35 cellular contexts compared by ENCODE assay signal in genomic region chr10:64023926-64024465, GRCh38.
"Had no signal": no experiment of that assay in that cellular context is flagged by ENCODE, and none has a peak within 500 bp of the region (broad histone marks: within the 10 kb centered on the region; RNA-seq: fewer than 3 reads in every experiment).

No MANE protein-coding gene starts in this region.

- ATAC-seq: activated CD4-positive, alpha-beta T cell treated with anti-CD3 and anti-CD28 coated beads for 36 hours; activated CD8-positive, alpha-beta memory T cell treated with anti-CD3 and anti-CD28 coated beads, Interleukin-2, amount 10 ng/mL, durations not matched to agents 7 days and 5 days; activated CD8-positive, alpha-beta T cell treated with anti-CD3 and anti-CD28 coated beads, Interleukin-2, amount 10 ng/mL, durations not matched to agents 7 days and 5 days; activated naive CD8-positive, alpha-beta T cell treated with anti-CD3 and anti-CD28 coated beads, Interleukin-2, amount 50 U/mL, for 24 hours; body of pancreas; esophagus mucosa; gastrocnemius medialis; heart left ventricle; T-helper 17 cell had no signal

- H3K36me3 Mint-ChIP-seq: activated CD4-positive, alpha-beta memory T cell treated with anti-CD3 and anti-CD28 coated beads for 36 hours; activated CD8-positive, alpha-beta memory T cell treated with anti-CD3 and anti-CD28 coated beads, Interleukin-2, amount 10 ng/mL, durations not matched to agents 7 days and 5 days; activated naive CD4-positive, alpha-beta T cell treated with anti-CD3 and anti-CD28 coated beads, Interleukin-2, amount 50 U/mL, for 24 hours; activated naive CD8-positive, alpha-beta T cell treated with anti-CD3 and anti-CD28 coated beads for 36 hours had no signal

- H3K4me1 Mint-ChIP-seq: activated CD4-positive, alpha-beta T cell treated with anti-CD3 and anti-CD28 coated beads for 36 hours; activated CD4-positive, alpha-beta T cell treated with anti-CD3 and anti-CD28 coated beads, Interleukin-2, amount 10 ng/mL, durations not matched to agents 24 days and 14 days; activated CD8-positive, alpha-beta memory T cell treated with anti-CD3 and anti-CD28 coated beads, Interleukin-2, amount 10 ng/mL, durations not matched to agents 7 days and 5 days; activated naive CD4-positive, alpha-beta T cell treated with anti-CD3 and anti-CD28 coated beads, Interleukin-2, amount 50 U/mL, for 24 hours; activated naive CD8-positive, alpha-beta T cell treated with anti-CD3 and anti-CD28 coated beads for 36 hours; activated naive CD8-positive, alpha-beta T cell treated with anti-CD3 and anti-CD28 coated beads, Interleukin-2, amount 50 U/mL, for 24 hours; endodermal cell; T-helper 17 cell had no signal

- H3K27ac Mint-ChIP-seq: activated CD4-positive, alpha-beta memory T cell treated with anti-CD3 and anti-CD28 coated beads for 36 hours; activated CD4-positive, alpha-beta T cell treated with anti-CD3 and anti-CD28 coated beads for 36 hours; activated CD4-positive, alpha-beta T cell treated with anti-CD3 and anti-CD28 coated beads, Interleukin-2, amount 10 ng/mL, durations not matched to agents 24 days and 14 days; activated CD8-positive, alpha-beta memory T cell treated with anti-CD3 and anti-CD28 coated beads, Interleukin-2, amount 10 ng/mL, durations not matched to agents 7 days and 5 days; activated CD8-positive, alpha-beta T cell treated with anti-CD3 and anti-CD28 coated beads, Interleukin-2, amount 10 ng/mL, durations not matched to agents 7 days and 5 days; activated naive CD4-positive, alpha-beta T cell treated with anti-CD3 and anti-CD28 coated beads for 36 hours; activated naive CD4-positive, alpha-beta T cell treated with anti-CD3 and anti-CD28 coated beads, Interleukin-2, amount 50 U/mL, for 24 hours; activated naive CD8-positive, alpha-beta T cell treated with anti-CD3 and anti-CD28 coated beads for 36 hours; activated naive CD8-positive, alpha-beta T cell treated with anti-CD3 and anti-CD28 coated beads, Interleukin-2, amount 50 U/mL, for 24 hours; activated T-helper 1 cell treated with anti-CD3 and anti-CD28 coated beads, Interleukin-12 subunit alpha, Interleukin-12 subunit beta, Interleukin-2, Interleukin-4 antibody, amounts not matched to agents 30 ng/mL and 10 ng/mL and 1 ng/mL, durations not matched to agents 14 hours and 24 hours and 36 hours; activated T-helper 2 cell treated with anti-CD3 and anti-CD28 coated beads, Interferon-gamma antibody, Interleukin-2, Interleukin-4, amounts not matched to agents 10 μg/mL and 5 μg/mL and 100 μg/mL, durations not matched to agents 14 hours and 24 hours and 36 hours; dendritic cell treated with granulocyte-macrophage colony-stimulating factor and Interleukin-4, amounts not matched to agents 40 ng/mL and 50 ng/mL, for 4 days; endodermal cell; T-helper 17 cell; T-helper 2 cell treated with Interferon-gamma antibody and Interleukin-4, amounts not matched to agents 5 μg/mL and 100 μg/mL, for 36 hours had no signal

- H3K4me3 Mint-ChIP-seq: activated CD4-positive, alpha-beta memory T cell treated with anti-CD3 and anti-CD28 coated beads for 36 hours; activated CD4-positive, alpha-beta T cell treated with anti-CD3 and anti-CD28 coated beads for 36 hours; activated CD4-positive, alpha-beta T cell treated with anti-CD3 and anti-CD28 coated beads, Interleukin-2, amount 10 ng/mL, durations not matched to agents 24 days and 14 days; activated CD8-positive, alpha-beta memory T cell treated with anti-CD3 and anti-CD28 coated beads, Interleukin-2, amount 10 ng/mL, durations not matched to agents 7 days and 5 days; activated CD8-positive, alpha-beta T cell treated with anti-CD3 and anti-CD28 coated beads, Interleukin-2, amount 10 ng/mL, durations not matched to agents 7 days and 5 days; activated naive CD4-positive, alpha-beta T cell treated with anti-CD3 and anti-CD28 coated beads for 36 hours; activated naive CD4-positive, alpha-beta T cell treated with anti-CD3 and anti-CD28 coated beads, Interleukin-2, amount 50 U/mL, for 24 hours; activated naive CD8-positive, alpha-beta T cell treated with anti-CD3 and anti-CD28 coated beads for 36 hours; activated naive CD8-positive, alpha-beta T cell treated with anti-CD3 and anti-CD28 coated beads, Interleukin-2, amount 50 U/mL, for 24 hours; activated T-helper 1 cell treated with anti-CD3 and anti-CD28 coated beads, Interleukin-12 subunit alpha, Interleukin-12 subunit beta, Interleukin-2, Interleukin-4 antibody, amounts not matched to agents 30 ng/mL and 10 ng/mL and 1 ng/mL, durations not matched to agents 14 hours and 24 hours and 36 hours; dendritic cell treated with granulocyte-macrophage colony-stimulating factor and Interleukin-4, amounts not matched to agents 40 ng/mL and 50 ng/mL, for 4 days; endodermal cell; T-helper 17 cell; T-helper 2 cell treated with Interferon-gamma antibody and Interleukin-4, amounts not matched to agents 5 μg/mL and 100 μg/mL, for 36 hours had no signal

- DNase-seq: activated CD4-positive, alpha-beta memory T cell treated with anti-CD3 and anti-CD28 coated beads for 36 hours; activated CD4-positive, alpha-beta T cell treated with anti-CD3 and anti-CD28 coated beads for 36 hours; activated CD4-positive, alpha-beta T cell treated with anti-CD3 and anti-CD28 coated beads, Interleukin-2, amount 10 ng/mL, durations not matched to agents 24 days and 14 days; activated CD4-positive, CD25-positive, alpha-beta regulatory T cell; activated CD4-positive, CD25-positive, alpha-beta regulatory T cell treated with anti-CD3 and anti-CD28 coated beads, Interleukin-2, amount 50 U/mL, for 72 hours; activated CD8-positive, alpha-beta memory T cell treated with anti-CD3 and anti-CD28 coated beads, Interleukin-2, amount 10 ng/mL, durations not matched to agents 7 days and 5 days; activated CD8-positive, alpha-beta memory T cell treated with anti-CD3 and anti-CD28 coated beads, Interleukin-2, amount 50 U/mL, for 4 hours; activated CD8-positive, alpha-beta T cell treated with anti-CD3 and anti-CD28 coated beads, Interleukin-2, amount 10 ng/mL, durations not matched to agents 7 days and 5 days; activated effector memory CD4-positive, alpha-beta T cell treated with anti-CD3 and anti-CD28 coated beads, Interleukin-2, amount 50 U/mL, for 16 hours; activated naive CD4-positive, alpha-beta T cell treated with anti-CD3 and anti-CD28 coated beads for 36 hours; activated naive CD8-positive, alpha-beta T cell treated with anti-CD3 and anti-CD28 coated beads for 36 hours; activated naive CD8-positive, alpha-beta T cell treated with anti-CD3 and anti-CD28 coated beads, Interleukin-2, amount 50 U/mL, for 24 hours; activated T-cell treated with anti-CD3 and anti-CD28 coated beads, Interleukin-2, amount 50 U/mL, for 1 hour; activated T-cell treated with anti-CD3 and anti-CD28 coated beads, Interleukin-2, amount 50 U/mL, for 48 hours; adrenal gland; amygdala; aorta; body of pancreas; cerebellar nuclear complex; dorsolateral prefrontal cortex; effector memory CD4-positive, alpha-beta T cell; endodermal cell; foreskin fibroblast; gastrocnemius medialis; glutamatergic neuron; heart left ventricle; T-helper 1 cell; T-helper 17 cell; T1000 had no signal

- H3K27me3 Mint-ChIP-seq: activated CD4-positive, alpha-beta T cell treated with anti-CD3 and anti-CD28 coated beads, Interleukin-2, amount 10 ng/mL, durations not matched to agents 24 days and 14 days; activated CD8-positive, alpha-beta memory T cell treated with anti-CD3 and anti-CD28 coated beads, Interleukin-2, amount 10 ng/mL, durations not matched to agents 7 days and 5 days; dendritic cell treated with granulocyte-macrophage colony-stimulating factor and Interleukin-4, amounts not matched to agents 40 ng/mL and 50 ng/mL, for 4 days; T-helper 17 cell had no signal

- H3K9me3 Mint-ChIP-seq: activated CD4-positive, alpha-beta T cell treated with anti-CD3 and anti-CD28 coated beads, Interleukin-2, amount 10 ng/mL, durations not matched to agents 24 days and 14 days; activated naive CD4-positive, alpha-beta T cell treated with anti-CD3 and anti-CD28 coated beads, Interleukin-2, amount 50 U/mL, for 24 hours; activated naive CD8-positive, alpha-beta T cell treated with anti-CD3 and anti-CD28 coated beads, Interleukin-2, amount 50 U/mL, for 24 hours; activated T-helper 1 cell treated with anti-CD3 and anti-CD28 coated beads, Interleukin-12 subunit alpha, Interleukin-12 subunit beta, Interleukin-2, Interleukin-4 antibody, amounts not matched to agents 30 ng/mL and 10 ng/mL and 1 ng/mL, durations not matched to agents 14 hours and 24 hours and 36 hours; T-helper 2 cell treated with Interferon-gamma antibody and Interleukin-4, amounts not matched to agents 5 μg/mL and 100 μg/mL, for 36 hours had no signal
